In genomic region chr10:87757685-87758084, GRCh38 we compare ENCODE assay signal across 19 cellular contexts.
"Had no signal": no experiment of that assay in that cellular context is flagged by ENCODE, and none has a peak within 500 bp of the region (broad histone marks: within the 10 kb centered on the region; RNA-seq: fewer than 3 reads in every experiment).

No MANE protein-coding gene starts in this region.

- H3K27me3 Mint-ChIP-seq: activated B cell treated with CpG ODN at 0.5 μM for 24 hours; activated CD4-positive, alpha-beta T cell treated with anti-CD3 and anti-CD28 coated beads, Interleukin-2, amount 10 ng/mL, durations not matched to agents 24 days and 14 days; activated CD8-positive, alpha-beta memory T cell treated with anti-CD3 and anti-CD28 coated beads, Interleukin-2, amount 10 ng/mL, durations not matched to agents 7 days and 5 days; activated naive CD4-positive, alpha-beta T cell treated with anti-CD3 and anti-CD28 coated beads, Interleukin-2, amount 50 U/mL, for 24 hours had no signal

- ATAC-seq: activated CD8-positive, alpha-beta memory T cell treated with anti-CD3 and anti-CD28 coated beads, Interleukin-2, amount 10 ng/mL, durations not matched to agents 7 days and 5 days had no signal

- DNase-seq: activated B cell treated with CpG ODN at 0.5 μM for 24 hours; activated CD4-positive, alpha-beta T cell treated with anti-CD3 and anti-CD28 coated beads for 1 hour; activated CD4-positive, alpha-beta T cell treated with anti-CD3 and anti-CD28 coated beads, Interleukin-2, amount 10 ng/mL, durations not matched to agents 24 days and 14 days; activated CD4-positive, alpha-beta T cell treated with anti-CD3 and anti-CD28 coated beads, Interleukin-2, amount 50 U/mL, for 48 hours; activated CD8-positive, alpha-beta memory T cell treated with anti-CD3 and anti-CD28 coated beads, Interleukin-2, amount 10 ng/mL, durations not matched to agents 7 days and 5 days; aorta; caudate nucleus; NCI-H1105 treated with DMSO at 0.1 percent for 48 hours; NCI-H1436 treated with DMSO at 0.1 percent for 48 hours; NCI-H187; NCI-H2081; NCI-H446; NCI-H524; Peyer's patch; SHP77 treated with DMSO at 0.1 percent for 48 hours; T-helper 2 cell; T1000 had no signal

- H3K27ac Mint-ChIP-seq: activated B cell treated with CpG ODN at 0.5 μM for 24 hours; activated CD4-positive, alpha-beta T cell treated with anti-CD3 and anti-CD28 coated beads, Interleukin-2, amount 10 ng/mL, durations not matched to agents 24 days and 14 days; activated CD8-positive, alpha-beta memory T cell treated with anti-CD3 and anti-CD28 coated beads, Interleukin-2, amount 10 ng/mL, durations not matched to agents 7 days and 5 days had no signal

- FAIRE-seq: TTC549 had no signal

- H3K4me3 Mint-ChIP-seq: activated B cell treated with CpG ODN at 0.5 μM for 24 hours; activated CD4-positive, alpha-beta T cell treated with anti-CD3 and anti-CD28 coated beads, Interleukin-2, amount 10 ng/mL, durations not matched to agents 24 days and 14 days; activated CD8-positive, alpha-beta memory T cell treated with anti-CD3 and anti-CD28 coated beads, Interleukin-2, amount 10 ng/mL, durations not matched to agents 7 days and 5 days; activated naive CD4-positive, alpha-beta T cell treated with anti-CD3 and anti-CD28 coated beads, Interleukin-2, amount 50 U/mL, for 24 hours had no signal

- H3K9me3 Mint-ChIP-seq: activated B cell treated with CpG ODN at 0.5 μM for 24 hours; activated CD4-positive, alpha-beta T cell treated with anti-CD3 and anti-CD28 coated beads, Interleukin-2, amount 10 ng/mL, durations not matched to agents 24 days and 14 days; activated naive CD4-positive, alpha-beta T cell treated with anti-CD3 and anti-CD28 coated beads, Interleukin-2, amount 50 U/mL, for 24 hours had no signal
